In the genomic region with DNA sequence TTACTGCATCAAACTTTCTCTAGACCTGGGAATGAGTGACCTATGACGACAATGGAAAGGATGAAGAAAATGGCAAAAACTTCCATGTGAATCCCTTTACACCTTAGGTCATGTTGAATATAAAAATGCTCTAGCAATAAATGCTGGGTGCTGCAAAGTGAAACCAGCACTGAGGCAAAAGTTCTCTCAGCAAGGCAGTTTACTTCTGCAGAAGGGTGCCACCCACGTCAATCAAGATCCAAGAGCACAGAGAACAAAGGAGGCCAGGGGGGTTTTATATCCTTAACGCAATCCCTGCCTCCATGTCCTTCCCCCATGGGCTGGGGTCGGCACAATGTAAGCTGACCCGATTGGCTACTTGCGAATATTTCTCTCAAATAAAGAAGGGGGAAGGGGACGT, we compare ENCODE assay signal across 1 cellular context.
TF ChIP-seq lines count a peak whose summit lies in the region.

No MANE protein-coding gene starts in this region.

TF ChIP-seq in GM12878, 131 proteins besides CTCF, POLR2A, EP300 and RAD21:
- TF ChIP-seq CBX5 (IDR thresholded peaks at IDR 0.05; ENCODE audit: low read depth) (peak; percentile 72; the same call in 1 of the 2 replicates), CHD1 (IDR thresholded peaks at IDR 0.05; ENCODE audit: low read depth, low read length) (no peak)
